13 cellular contexts compared by ENCODE assay signal in genomic region chr10:50426485-50426884, GRCh38.
DNase-seq lines count a peak whose midpoint lies in the region; ATAC-seq lines count a peak whose summit lies in the region.
"Had no signal": no experiment of that assay in that cellular context is flagged by ENCODE, and none has a peak within 500 bp of the region (broad histone marks: within the 10 kb centered on the region; RNA-seq: fewer than 3 reads in every experiment).

No MANE protein-coding gene starts in this region.

- no peaks in the 10 kb centered on the region for H3K27me3 Mint-ChIP-seq in activated naive CD8-positive, alpha-beta T cell treated with anti-CD3 and anti-CD28 coated beads, Interleukin-2, amount 50 U/mL, for 24 hours
- no peaks in the 10 kb centered on the region for H3K27me3 Mint-ChIP-seq in activated naive CD8-positive, alpha-beta T cell treated with anti-CD3 and anti-CD28 coated beads for 36 hours
- H3K27me3 Mint-ChIP-seq in stimulated activated naive CD8-positive, alpha-beta T cell treated with anti-CD3 and anti-CD28 coated beads, Interleukin-15, amount 100 ng/mL, for 72 hours: no peaks in the 10 kb centered on the region

- no peaks in the 10 kb centered on the region for H3K9me3 Mint-ChIP-seq in activated naive CD8-positive, alpha-beta T cell treated with anti-CD3 and anti-CD28 coated beads, Interleukin-2, amount 50 U/mL, for 24 hours
- no peaks in the 10 kb centered on the region for H3K9me3 Mint-ChIP-seq in activated naive CD8-positive, alpha-beta T cell treated with anti-CD3 and anti-CD28 coated beads for 36 hours
- no peaks in the 10 kb centered on the region for H3K9me3 Mint-ChIP-seq in stimulated activated naive CD8-positive, alpha-beta T cell treated with anti-CD3 and anti-CD28 coated beads, Interleukin-15, amount 100 ng/mL, for 72 hours

- no peak overlapping the region for H3K27ac Mint-ChIP-seq in activated naive CD8-positive, alpha-beta T cell treated with anti-CD3 and anti-CD28 coated beads, Interleukin-2, amount 50 U/mL, for 24 hours
- H3K27ac Mint-ChIP-seq in activated naive CD8-positive, alpha-beta T cell treated with anti-CD3 and anti-CD28 coated beads for 36 hours: no peak overlapping the region
- H3K27ac Mint-ChIP-seq in stimulated activated naive CD8-positive, alpha-beta T cell treated with anti-CD3 and anti-CD28 coated beads, Interleukin-15, amount 100 ng/mL, for 72 hours: no peak overlapping the region

- H3K4me3 Mint-ChIP-seq in activated naive CD8-positive, alpha-beta T cell treated with anti-CD3 and anti-CD28 coated beads, Interleukin-2, amount 50 U/mL, for 24 hours: no peak overlapping the region
- H3K4me3 Mint-ChIP-seq in activated naive CD8-positive, alpha-beta T cell treated with anti-CD3 and anti-CD28 coated beads for 36 hours: no peak overlapping the region
- H3K4me3 Mint-ChIP-seq in stimulated activated naive CD8-positive, alpha-beta T cell treated with anti-CD3 and anti-CD28 coated beads, Interleukin-15, amount 100 ng/mL, for 72 hours: no peak overlapping the region

- ATAC-seq in activated naive CD8-positive, alpha-beta T cell treated with anti-CD3 and anti-CD28 coated beads, Interleukin-2, amount 50 U/mL, for 24 hours: peak; percentile 59
- ATAC-seq in HG02588 (IDR thresholded peaks at IDR 0.05; ENCODE audit: unreplicated experiment) (peak; percentile 79), HG03196 (IDR thresholded peaks at IDR 0.05; ENCODE audit: unreplicated experiment) (peak; percentile 68)
- peak; percentile 67 for ATAC-seq in stimulated activated naive CD8-positive, alpha-beta T cell treated with anti-CD3 and anti-CD28 coated beads, Interleukin-15, amount 100 ng/mL, for 72 hours

- H3K36me3 Mint-ChIP-seq in activated naive CD8-positive, alpha-beta T cell treated with anti-CD3 and anti-CD28 coated beads, Interleukin-2, amount 50 U/mL, for 24 hours (ENCODE audit: low read depth): peaks cover 23% of the 10 kb centered on the region
- peaks cover 29% of the 10 kb centered on the region for H3K36me3 Mint-ChIP-seq in activated naive CD8-positive, alpha-beta T cell treated with anti-CD3 and anti-CD28 coated beads for 36 hours

- no peak for DNase-seq in activated naive CD8-positive, alpha-beta T cell treated with anti-CD3 and anti-CD28 coated beads, Interleukin-2, amount 50 U/mL, for 24 hours
- no peak for DNase-seq in activated naive CD8-positive, alpha-beta T cell treated with anti-CD3 and anti-CD28 coated beads for 36 hours
- DNase-seq in stimulated activated naive CD8-positive, alpha-beta T cell treated with anti-CD3 and anti-CD28 coated beads, Interleukin-15, amount 100 ng/mL, for 72 hours: no peak
- no peak for DNase-seq in 8988T
- no peak for DNase-seq in activated T-cell treated with anti-CD3 and anti-CD28 coated beads, Interleukin-2, amount 50 U/mL, for 1 hour
- DNase-seq in DMS79 (lab: John Stamatoyannopoulos, UW): no peak
- DNase-seq: activated naive CD4-positive, alpha-beta T cell; DMS153; NCI-H1105; NCI-H82; stimulated activated CD4-positive, alpha-beta T cell treated with anti-CD3 and anti-CD28 coated beads, Interleukin-2, amount 100 ng/mL, for 48 hours had no signal

- H3K4me1 Mint-ChIP-seq in activated naive CD8-positive, alpha-beta T cell treated with anti-CD3 and anti-CD28 coated beads, Interleukin-2, amount 50 U/mL, for 24 hours: peaks cover 15% of the 10 kb centered on the region
- peaks cover 12% of the 10 kb centered on the region for H3K4me1 Mint-ChIP-seq in activated naive CD8-positive, alpha-beta T cell treated with anti-CD3 and anti-CD28 coated beads for 36 hours
- H3K4me1 Mint-ChIP-seq in stimulated activated naive CD8-positive, alpha-beta T cell treated with anti-CD3 and anti-CD28 coated beads, Interleukin-15, amount 100 ng/mL, for 72 hours: peaks cover 23% of the 10 kb centered on the region
